Comparison of ENCODE assay signal across 1 cellular context in genomic region chr5:124343021-124343420, GRCh38.
TF ChIP-seq lines count a peak whose summit lies in the region.

No MANE protein-coding gene starts in this region.

TF ChIP-seq in SK-N-SH treated with all-trans-retinoic acid at 6 μM for 48 hours, 23 proteins besides CTCF, POLR2A, EP300 and RAD21 (continued from another document):
- TF ChIP-seq ARNTL (CRISPR knock-in tag; IDR thresholded peaks at IDR 0.05; ENCODE audit: borderline replicate concordance, low read depth) (no peak), BACH2 (CRISPR knock-in tag; IDR thresholded peaks at IDR 0.05; ENCODE audit: borderline replicate concordance) (no peak), ZNF70 (CRISPR knock-in tag; IDR thresholded peaks at IDR 0.05) (no peak), CSDC2 (CRISPR knock-in tag; IDR thresholded peaks at IDR 0.05) (no peak), ESRRG (CRISPR knock-in tag; IDR thresholded peaks at IDR 0.05) (no peak), GLIS3 (CRISPR knock-in tag; IDR thresholded peaks at IDR 0.05) (no peak), ZNF8 (CRISPR knock-in tag; IDR thresholded peaks at IDR 0.05) (no peak), PPARA (CRISPR knock-in tag; IDR thresholded peaks at IDR 0.05; ENCODE audit: borderline replicate concordance) (no peak), ZFP3 (CRISPR knock-in tag; IDR thresholded peaks at IDR 0.05) (no peak)
